In genomic region chr3:16551342-16551976, GRCh38 we compare ENCODE assay signal across 1 cellular context.
TF ChIP-seq lines count a peak whose summit lies in the region.

No MANE protein-coding gene starts in this region.

TF ChIP-seq in K562, 482 proteins besides CTCF, POLR2A, EP300 and RAD21 (continued from another document):
- TF ChIP-seq FOXJ3 (CRISPR knock-in tag; IDR thresholded peaks at IDR 0.05), result no peak
- TF ChIP-seq, protein P1, sequence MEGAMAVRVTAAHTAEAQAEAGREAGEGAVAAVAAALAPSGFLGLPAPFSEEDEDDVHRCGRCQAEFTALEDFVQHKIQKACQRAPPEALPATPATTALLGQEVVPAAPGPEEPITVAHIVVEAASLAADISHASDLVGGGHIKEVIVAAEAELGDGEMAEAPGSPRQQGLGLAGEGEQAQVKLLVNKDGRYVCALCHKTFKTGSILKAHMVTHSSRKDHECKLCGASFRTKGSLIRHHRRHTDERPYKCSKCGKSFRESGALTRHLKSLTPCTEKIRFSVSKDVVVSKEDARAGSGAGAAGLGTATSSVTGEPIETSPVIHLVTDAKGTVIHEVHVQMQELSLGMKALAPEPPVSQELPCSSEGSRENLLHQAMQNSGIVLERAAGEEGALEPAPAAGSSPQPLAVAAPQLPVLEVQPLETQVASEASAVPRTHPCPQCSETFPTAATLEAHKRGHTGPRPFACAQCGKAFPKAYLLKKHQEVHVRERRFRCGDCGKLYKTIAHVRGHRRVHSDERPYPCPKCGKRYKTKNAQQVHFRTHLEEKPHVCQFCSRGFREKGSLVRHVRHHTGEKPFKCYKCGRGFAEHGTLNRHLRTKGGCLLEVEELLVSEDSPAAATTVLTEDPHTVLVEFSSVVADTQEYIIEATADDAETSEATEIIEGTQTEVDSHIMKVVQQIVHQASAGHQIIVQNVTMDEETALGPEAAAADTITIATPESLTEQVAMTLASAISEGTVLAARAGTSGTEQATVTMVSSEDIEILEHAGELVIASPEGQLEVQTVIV (CRISPR knock-in tag; IDR thresholded peaks at IDR 0.05; ENCODE audit: borderline replicate concordance), result no peak
- peak in 1 of 2 experiments; percentile 45 for TF ChIP-seq AFF1 (IDR thresholded peaks at IDR 0.05; ENCODE audit: low read depth in 1 of 2, partially characterized antibody in 2 of 2)
- TF ChIP-seq ZNF140 (CRISPR knock-in tag; IDR thresholded peaks at IDR 0.05), result no peak
- TF ChIP-seq USF1 (CRISPR knock-in tag; IDR thresholded peaks at IDR 0.05), result no peak
- no peak for TF ChIP-seq ZNF174 (CRISPR knock-in tag; IDR thresholded peaks at IDR 0.05)
- TF ChIP-seq LARP7 (IDR thresholded peaks at IDR 0.05), result peak; percentile 98
- TF ChIP-seq RCOR1 (IDR thresholded peaks at IDR 0.05; ENCODE audit: borderline replicate concordance in 1 of 2, low read depth in 2 of 2, low read length in 2 of 2), result no peak
- TF ChIP-seq, protein P2, sequence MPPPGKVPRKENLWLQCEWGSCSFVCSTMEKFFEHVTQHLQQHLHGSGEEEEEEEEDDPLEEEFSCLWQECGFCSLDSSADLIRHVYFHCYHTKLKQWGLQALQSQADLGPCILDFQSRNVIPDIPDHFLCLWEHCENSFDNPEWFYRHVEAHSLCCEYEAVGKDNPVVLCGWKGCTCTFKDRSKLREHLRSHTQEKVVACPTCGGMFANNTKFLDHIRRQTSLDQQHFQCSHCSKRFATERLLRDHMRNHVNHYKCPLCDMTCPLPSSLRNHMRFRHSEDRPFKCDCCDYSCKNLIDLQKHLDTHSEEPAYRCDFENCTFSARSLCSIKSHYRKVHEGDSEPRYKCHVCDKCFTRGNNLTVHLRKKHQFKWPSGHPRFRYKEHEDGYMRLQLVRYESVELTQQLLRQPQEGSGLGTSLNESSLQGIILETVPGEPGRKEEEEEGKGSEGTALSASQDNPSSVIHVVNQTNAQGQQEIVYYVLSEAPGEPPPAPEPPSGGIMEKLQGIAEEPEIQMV (tag; conservative IDR thresholded peaks at IDR 0.05; ENCODE audit: low read depth), result peak; percentile 84
- no peak for TF ChIP-seq NR0B1 (IDR thresholded peaks at IDR 0.05; ENCODE audit: partially characterized antibody)
- no peak for TF ChIP-seq HOXB6 (CRISPR knock-in tag; IDR thresholded peaks at IDR 0.05; ENCODE audit: borderline replicate concordance)
- peak; percentile 19; the same call in 1 of the 2 replicates for TF ChIP-seq BCOR (IDR thresholded peaks at IDR 0.05)
- TF ChIP-seq MLLT1 (IDR thresholded peaks at IDR 0.05), result peak; percentile 55 to 65; a peak in 3 of 4 replicates
- 0 out of 2 replicates have a peak, but pooled peaks have one; percentile 58 for TF ChIP-seq ZZZ3 (IDR thresholded peaks at IDR 0.05)
- no peak for TF ChIP-seq CEBPG (CRISPR knock-in tag; IDR thresholded peaks at IDR 0.05)
- TF ChIP-seq CEBPG (tag; conservative IDR thresholded peaks at IDR 0.05 in 1 of 2, IDR thresholded peaks at IDR 0.05 in 1 of 2), result no peak
- TF ChIP-seq ATF2 (CRISPR knock-in tag; IDR thresholded peaks at IDR 0.05), result no peak
